ENCODE assay signal across 1 cellular context in the genomic region with DNA sequence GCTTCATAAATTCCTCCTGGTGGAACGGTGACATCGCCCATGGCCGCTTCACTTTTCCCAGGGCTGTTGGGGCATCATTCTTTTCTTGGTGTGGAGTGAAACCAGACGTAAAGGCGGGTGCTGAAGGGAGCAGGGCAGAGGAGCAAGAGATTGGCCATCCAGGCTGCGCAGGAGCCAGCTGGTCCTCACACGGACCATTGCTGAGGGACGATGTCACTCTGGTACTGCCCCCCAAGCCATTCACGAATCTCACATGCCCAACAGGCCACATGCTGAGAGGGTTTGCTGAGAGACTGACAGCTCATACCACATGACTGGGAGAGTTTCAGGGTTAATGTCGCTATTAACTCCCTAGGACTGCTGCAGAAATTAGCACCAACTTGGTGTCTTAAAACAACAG.
TF ChIP-seq lines count a peak whose summit lies in the region.

No MANE protein-coding gene starts in this region.

TF ChIP-seq in GM23338, 12 proteins besides CTCF, POLR2A, EP300 and RAD21 (continued from another document):
- no peak for TF ChIP-seq NANOG (IDR thresholded peaks at IDR 0.05; ENCODE audit: borderline replicate concordance)
- TF ChIP-seq EZH2 (IDR thresholded peaks at IDR 0.05; ENCODE audit: low read depth, unreplicated experiment) = no peak
- TF ChIP-seq ZNF331 (CRISPR knock-in tag; IDR thresholded peaks at IDR 0.05; ENCODE audit: low read depth) = no peak
- TF ChIP-seq, protein P1, sequence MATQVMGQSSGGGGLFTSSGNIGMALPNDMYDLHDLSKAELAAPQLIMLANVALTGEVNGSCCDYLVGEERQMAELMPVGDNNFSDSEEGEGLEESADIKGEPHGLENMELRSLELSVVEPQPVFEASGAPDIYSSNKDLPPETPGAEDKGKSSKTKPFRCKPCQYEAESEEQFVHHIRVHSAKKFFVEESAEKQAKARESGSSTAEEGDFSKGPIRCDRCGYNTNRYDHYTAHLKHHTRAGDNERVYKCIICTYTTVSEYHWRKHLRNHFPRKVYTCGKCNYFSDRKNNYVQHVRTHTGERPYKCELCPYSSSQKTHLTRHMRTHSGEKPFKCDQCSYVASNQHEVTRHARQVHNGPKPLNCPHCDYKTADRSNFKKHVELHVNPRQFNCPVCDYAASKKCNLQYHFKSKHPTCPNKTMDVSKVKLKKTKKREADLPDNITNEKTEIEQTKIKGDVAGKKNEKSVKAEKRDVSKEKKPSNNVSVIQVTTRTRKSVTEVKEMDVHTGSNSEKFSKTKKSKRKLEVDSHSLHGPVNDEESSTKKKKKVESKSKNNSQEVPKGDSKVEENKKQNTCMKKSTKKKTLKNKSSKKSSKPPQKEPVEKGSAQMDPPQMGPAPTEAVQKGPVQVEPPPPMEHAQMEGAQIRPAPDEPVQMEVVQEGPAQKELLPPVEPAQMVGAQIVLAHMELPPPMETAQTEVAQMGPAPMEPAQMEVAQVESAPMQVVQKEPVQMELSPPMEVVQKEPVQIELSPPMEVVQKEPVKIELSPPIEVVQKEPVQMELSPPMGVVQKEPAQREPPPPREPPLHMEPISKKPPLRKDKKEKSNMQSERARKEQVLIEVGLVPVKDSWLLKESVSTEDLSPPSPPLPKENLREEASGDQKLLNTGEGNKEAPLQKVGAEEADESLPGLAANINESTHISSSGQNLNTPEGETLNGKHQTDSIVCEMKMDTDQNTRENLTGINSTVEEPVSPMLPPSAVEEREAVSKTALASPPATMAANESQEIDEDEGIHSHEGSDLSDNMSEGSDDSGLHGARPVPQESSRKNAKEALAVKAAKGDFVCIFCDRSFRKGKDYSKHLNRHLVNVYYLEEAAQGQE (IDR thresholded peaks at IDR 0.05; ENCODE audit: unreplicated experiment) = no peak
- TF ChIP-seq ZNF462 (CRISPR knock-in tag; IDR thresholded peaks at IDR 0.05) = no peak
- TF ChIP-seq EZH2phosphoT487 (IDR thresholded peaks at IDR 0.05; ENCODE audit: unreplicated experiment) = no peak
- no peak for TF ChIP-seq POLR2AphosphoS5 (IDR thresholded peaks at IDR 0.05; ENCODE audit: low read depth)
